10 cellular contexts compared by ENCODE assay signal in the genomic region with DNA sequence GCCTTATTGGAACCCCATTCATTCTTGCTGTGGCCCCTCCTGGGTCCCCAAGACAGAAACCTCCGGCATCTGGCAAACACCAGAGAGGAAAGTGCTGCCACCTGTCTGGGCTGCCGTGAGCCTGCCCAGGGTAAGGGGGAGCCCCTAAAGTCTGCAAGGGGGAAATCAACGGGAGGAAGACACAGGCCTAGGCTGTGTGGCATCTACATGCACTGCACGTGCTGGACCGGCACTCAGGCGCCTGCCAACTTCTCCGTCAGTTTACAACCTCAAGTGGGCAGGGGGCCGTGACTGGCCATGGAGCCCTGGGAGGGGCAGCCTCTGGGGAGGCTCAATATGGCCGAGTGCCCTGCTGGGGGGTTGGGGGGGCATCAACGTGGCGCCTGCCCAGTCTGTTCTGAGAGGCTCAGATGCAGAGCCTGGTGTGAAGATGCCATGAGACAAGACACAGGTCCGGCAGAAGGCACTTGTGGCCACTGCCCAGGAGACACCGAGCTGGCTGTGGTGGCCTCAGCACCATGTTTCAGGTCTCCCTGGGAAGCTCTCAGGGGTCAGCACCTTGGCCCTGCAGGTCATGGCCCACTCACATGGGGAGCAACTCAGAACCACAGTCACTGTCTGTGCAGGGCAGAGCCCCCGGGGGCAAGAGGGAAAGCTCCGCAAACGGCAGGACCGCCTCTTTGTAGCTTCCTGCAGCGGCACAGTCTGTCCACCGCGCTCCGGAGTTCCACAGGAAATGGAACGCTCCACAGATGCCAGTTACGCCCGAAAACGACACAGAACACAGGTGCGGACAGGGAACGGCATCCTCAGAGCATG. TPM values are rescaled to one million over a fixed set of nuclear protein-coding genes. Genes with fewer than 3 reads are reported as not detected.
DNase-seq lines count a peak whose midpoint lies in the region; ATAC-seq lines count a peak whose summit lies in the region.
"Had no signal": no experiment of that assay in that cellular context is flagged by ENCODE, and none has a peak within 500 bp of the region (broad histone marks: within the 10 kb centered on the region; RNA-seq: fewer than 3 reads in every experiment).

No MANE protein-coding gene starts in this region.

- peaks cover 8% of the 10 kb centered on the region for H3K36me3 Mint-ChIP-seq in activated T-cell treated with anti-CD3 and anti-CD28 coated beads, Interleukin-2, amount 50 U/mL, for 4 hours (ENCODE audit: insufficient read depth)
- H3K36me3 Mint-ChIP-seq in immature natural killer cell = peaks cover 0 to 4% (median 0%) of the 10 kb centered on the region in 3 donors
- peaks cover 5% of the 10 kb centered on the region for H3K36me3 Mint-ChIP-seq in stimulated activated naive CD8-positive, alpha-beta T cell treated with anti-CD3 and anti-CD28 coated beads, Interleukin-15, Interleukin-2, amounts not matched to agents 100 ng/mL and 50 ng/mL, for 24 hours (ENCODE audit: low read depth)

- ATAC-seq in activated T-cell treated with anti-CD3 and anti-CD28 coated beads, Interleukin-2, amount 50 U/mL, for 4 hours = peak; percentile 35 to 36
- ATAC-seq in GM18511 (IDR thresholded peaks at IDR 0.05; ENCODE audit: unreplicated experiment) = no peak
- ATAC-seq in GM21360 (IDR thresholded peaks at IDR 0.05; ENCODE audit: unreplicated experiment) = no peak

- H3K4me3 Mint-ChIP-seq in activated T-cell treated with anti-CD3 and anti-CD28 coated beads, Interleukin-2, amount 50 U/mL, for 4 hours = peak overlapping the region; percentile 80
- H3K4me3 Mint-ChIP-seq in immature natural killer cell = peak overlapping the region; percentile 80 to 94 (median 83)
- peak overlapping the region; percentile 76 for H3K4me3 Mint-ChIP-seq in stimulated activated naive CD8-positive, alpha-beta T cell treated with anti-CD3 and anti-CD28 coated beads, Interleukin-15, Interleukin-2, amounts not matched to agents 100 ng/mL and 50 ng/mL, for 24 hours

- H3K27ac Mint-ChIP-seq in immature natural killer cell = peak overlapping the region; percentile 29 to 96 (median 94)
- H3K27ac Mint-ChIP-seq in stimulated activated naive CD8-positive, alpha-beta T cell treated with anti-CD3 and anti-CD28 coated beads, Interleukin-15, Interleukin-2, amounts not matched to agents 100 ng/mL and 50 ng/mL, for 24 hours = peak overlapping the region; percentile 90

- peaks cover 50% of the 10 kb centered on the region for H3K4me1 Mint-ChIP-seq in activated T-cell treated with anti-CD3 and anti-CD28 coated beads, Interleukin-2, amount 50 U/mL, for 4 hours (ENCODE audit: low read depth)
- H3K4me1 Mint-ChIP-seq in immature natural killer cell = peaks cover 35 to 43% of the 10 kb centered on the region in 2 donors
- peaks cover 32% of the 10 kb centered on the region for H3K4me1 Mint-ChIP-seq in stimulated activated naive CD8-positive, alpha-beta T cell treated with anti-CD3 and anti-CD28 coated beads, Interleukin-15, Interleukin-2, amounts not matched to agents 100 ng/mL and 50 ng/mL, for 24 hours (ENCODE audit: low read depth)

- H3K9me3 Mint-ChIP-seq in activated T-cell treated with anti-CD3 and anti-CD28 coated beads, Interleukin-2, amount 50 U/mL, for 4 hours = no peaks in the 10 kb centered on the region
- H3K9me3 Mint-ChIP-seq in immature natural killer cell = no peaks in the 10 kb centered on the region
- H3K9me3 Mint-ChIP-seq in stimulated activated naive CD8-positive, alpha-beta T cell treated with anti-CD3 and anti-CD28 coated beads, Interleukin-15, Interleukin-2, amounts not matched to agents 100 ng/mL and 50 ng/mL, for 24 hours = no peaks in the 10 kb centered on the region

- DNase-seq in NCI-H2171 treated with DMSO at 0.1 percent for 48 hours (lab: John Stamatoyannopoulos, UW) (peak; percentile 53), NCI-H2171 (lab: John Stamatoyannopoulos, UW) (no peak), immature natural killer cell (peak in 2 of 3 donors; percentile 24 to 37), NCI-H128 (lab: John Stamatoyannopoulos, UW; ENCODE audit: unreplicated experiment) (no peak)
- DNase-seq in activated T-cell treated with anti-CD3 and anti-CD28 coated beads, Interleukin-2, amount 50 U/mL, for 4 hours = no peak
- DNase-seq: cerebellar nuclear complex had no signal

- H3K27me3 Mint-ChIP-seq in activated T-cell treated with anti-CD3 and anti-CD28 coated beads, Interleukin-2, amount 50 U/mL, for 4 hours (ENCODE audit: low read depth) = no peaks in the 10 kb centered on the region
- H3K27me3 Mint-ChIP-seq in immature natural killer cell (ENCODE audit: low read depth in 3 of 3) = peaks cover 12 to 21% (median 15%) of the 10 kb centered on the region in 3 donors
- no peaks in the 10 kb centered on the region for H3K27me3 Mint-ChIP-seq in stimulated activated naive CD8-positive, alpha-beta T cell treated with anti-CD3 and anti-CD28 coated beads, Interleukin-15, Interleukin-2, amounts not matched to agents 100 ng/mL and 50 ng/mL, for 24 hours

RNA-seq across cellular contexts. Expression of gene UCKL1, which starts 8.4 kb away (rescaled TPM):
- 10 to 100 TPM; 48.8 to 59.4 (median 56.6) TPM for total RNA-seq in activated T-cell treated with anti-CD3 and anti-CD28 coated beads, Interleukin-2, amount 50 U/mL, for 4 hours
- 10 to 100 TPM; 19.3 to 35.5 (median 30.8) TPM for polyA plus RNA-seq in immature natural killer cell

RNA-seq across cellular contexts. Expression of gene ZNF512B, which starts 21.9 kb away (rescaled TPM):
- total RNA-seq in activated T-cell treated with anti-CD3 and anti-CD28 coated beads, Interleukin-2, amount 50 U/mL, for 4 hours = 10 to 100 TPM; 19.8 to 21.0 (median 20.2) TPM
- polyA plus RNA-seq in immature natural killer cell = under 1 TPM in 2 of 3 donors, not detected in 1; 0.36 to 0.63 TPM

RNA-seq across cellular contexts. Expression of gene SAMD10, which starts 31.6 kb away (rescaled TPM):
- total RNA-seq in activated T-cell treated with anti-CD3 and anti-CD28 coated beads, Interleukin-2, amount 50 U/mL, for 4 hours = 10 to 100 TPM; 14.6 to 17.4 (median 16.8) TPM
- 10 to 100 TPM in 1 of 3 donors, 1 to 10 TPM in 2; 6.5 to 13.2 (median 8.5) TPM for polyA plus RNA-seq in immature natural killer cell
- total RNA-seq: SJCRH30 had no signal

RNA-seq across cellular contexts. Expression of gene PRPF6, which starts 33.1 kb away (rescaled TPM):
- 100 to 1,000 TPM in 1 of 3 donors, 10 to 100 TPM in 2; 95.9 to 101 (median 98.7) TPM for total RNA-seq in activated T-cell treated with anti-CD3 and anti-CD28 coated beads, Interleukin-2, amount 50 U/mL, for 4 hours
- polyA plus RNA-seq in immature natural killer cell = 10 to 100 TPM; 52.6 to 94.4 (median 63.1) TPM

RNA-seq across cellular contexts. Expression of gene DNAJC5, which starts 52.9 kb away (rescaled TPM):
- total RNA-seq in activated T-cell treated with anti-CD3 and anti-CD28 coated beads, Interleukin-2, amount 50 U/mL, for 4 hours = 10 to 100 TPM; 37.2 to 38.5 (median 37.8) TPM
- polyA plus RNA-seq in immature natural killer cell = 1 to 10 TPM; 1.4 to 8.2 (median 2.9) TPM

Comparison
In these comparisons a context has a peak if more than half of its experiments do, and no peak if none do; other contexts are left out.
1. DNase-seq: peak in NCI-H2171 treated with DMSO at 0.1 percent for 48 hours (single experiment) and immature natural killer cell (2 of 3); none in NCI-H2171 (single experiment), activated T-cell treated with anti-CD3 and anti-CD28 coated beads, Interleukin-2, amount 50 U/mL, for 4 hours (single experiment) and NCI-H128 (single experiment).
2. ATAC-seq: peak in activated T-cell treated with anti-CD3 and anti-CD28 coated beads, Interleukin-2, amount 50 U/mL, for 4 hours (2 of 2); none in GM18511 (single experiment) and GM21360 (single experiment).
3. Peak in every context shown above with its lines, with median percentiles within 50 percentile points of each other: H3K4me3 Mint-ChIP-seq.